8 cellular contexts compared by ENCODE assay signal in the genomic region with DNA sequence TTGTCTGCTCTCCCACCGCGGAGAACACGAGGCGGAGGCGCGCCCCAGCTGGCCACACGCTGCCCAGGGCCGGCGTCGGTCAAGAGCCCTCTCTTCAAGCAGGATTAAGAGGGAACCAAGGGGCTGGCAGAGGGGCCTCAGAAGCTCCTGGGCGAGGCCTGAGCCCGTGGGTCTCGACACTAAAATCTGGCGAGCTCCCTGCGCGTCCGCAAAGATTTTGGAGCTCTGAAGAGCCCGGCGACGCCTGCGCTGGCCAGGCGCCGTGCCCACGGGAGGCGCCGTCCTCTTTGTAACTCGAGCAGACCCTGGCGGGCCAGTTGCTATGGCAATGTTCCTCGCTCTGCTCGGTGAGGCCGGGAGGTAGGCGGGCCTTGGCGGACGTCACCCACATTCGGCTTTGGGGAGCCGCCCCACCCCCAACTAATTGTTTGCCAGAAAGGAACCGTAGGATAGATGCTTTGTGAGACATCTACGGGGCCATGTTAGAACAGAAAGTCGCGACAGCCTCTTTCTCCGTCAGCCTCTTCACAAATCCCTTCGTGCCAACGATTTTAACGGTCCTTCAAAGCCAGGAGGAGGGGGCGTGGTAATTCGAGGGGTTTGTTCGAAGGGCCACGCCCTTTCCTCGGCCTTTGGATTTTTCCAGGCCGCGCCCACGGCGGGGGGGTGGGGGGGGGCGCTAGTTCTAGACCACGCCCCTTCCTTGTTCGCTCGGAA. TPM values are rescaled to one million over a fixed set of nuclear protein-coding genes. Genes with fewer than 3 reads are reported as not detected.
A peak's percentile ranks its signal among the peaks of the same experiment; 100 is the strongest.
DNase-seq lines count a peak whose midpoint lies in the region; ATAC-seq and TF ChIP-seq lines count a peak whose summit lies in the region.

No MANE protein-coding gene starts in this region.

- H3K27me3 ChIP-seq in right atrium auricular region (no peaks in the 10 kb centered on the region), uterus (no peaks in the 10 kb centered on the region)

- peak overlapping the region; percentile 98 for H3K27ac Mint-ChIP-seq in T-helper 17 cell

- in situ Hi-C loops in GM13976 (cut with MboI; ENCODE audit: low sequenced_read_pairs, unreplicated experiment) = no loop called here

- H3K27me3 Mint-ChIP-seq in T-helper 17 cell = no peaks in the 10 kb centered on the region

- peaks cover 8% of the 10 kb centered on the region for H3K36me3 Mint-ChIP-seq in T-helper 17 cell (ENCODE audit: low read depth)

- TF ChIP-seq CTCF in GM13976 (IDR thresholded peaks at IDR 0.05; ENCODE audit: borderline replicate concordance, control extremely low read depth, extremely low read depth, insufficient read depth, missing control alignments) (no peak), right atrium auricular region (IDR thresholded peaks at IDR 0.05) (no peak), uterus (IDR thresholded peaks at IDR 0.05) (no peak)

- intact Hi-C loops in uterus (cut with DNase I; ENCODE audit: low total_unique reads) = loop anchor here (5.0 kb wide), 1 partner anchor 100 kb away; the partner anchor contains the start of gene LARP1

- H3K36me3 ChIP-seq in right atrium auricular region = no peaks in the 10 kb centered on the region
- H3K36me3 ChIP-seq in uterus = no peaks in the 10 kb centered on the region

- ATAC-seq in HG02840 (IDR thresholded peaks at IDR 0.05; ENCODE audit: low FRiP score, unreplicated experiment) = peak; percentile 63
- peak; percentile 66 for ATAC-seq in T-helper 17 cell

- peaks cover 0 to 41% of the 10 kb centered on the region in 2 donors for H3K4me1 ChIP-seq in right atrium auricular region
- H3K4me1 ChIP-seq in uterus = peaks cover 4 to 5% of the 10 kb centered on the region in 2 donors

- peak overlapping the region; percentile 81 to 93 for H3K4me3 ChIP-seq in right atrium auricular region
- H3K4me3 ChIP-seq in uterus = peak overlapping the region; percentile 82 to 90

- DNase-seq in GM13976 (ENCODE audit: low spot score) (peak; percentile 90), NCI-H146 (lab: John Stamatoyannopoulos, UW) (peak; percentile 93), T-helper 17 cell (peak; percentile 76 to 83 (median 82)), right atrium auricular region (ENCODE audit: low spot score) (peak; percentile 96), pulmonary artery endothelial cell (ENCODE audit: low read depth, low spot score) (peak; percentile 84), uterus (peak; percentile 97 to 98)

- peaks cover 43% of the 10 kb centered on the region for H3K4me1 Mint-ChIP-seq in T-helper 17 cell

- peak in 1 of 2 donors; percentile 85 for TF ChIP-seq POLR2A in uterus (IDR thresholded peaks at IDR 0.05)

- H3K4me3 Mint-ChIP-seq in T-helper 17 cell = peak overlapping the region; percentile 99

- peak overlapping the region; percentile 100 for H3K27ac ChIP-seq in angular gyrus (ENCODE audit: low read depth, low read length)
- H3K27ac ChIP-seq in right atrium auricular region = peak overlapping the region; percentile 99
- peak overlapping the region; percentile 98 for H3K27ac ChIP-seq in uterus

- no peaks in the 10 kb centered on the region for H3K9me3 ChIP-seq in T-helper 17 cell (ENCODE audit: control insufficient read depth, low read length, poor library complexity, severe bottlenecking)
- no peaks in the 10 kb centered on the region for H3K9me3 ChIP-seq in right atrium auricular region
- H3K9me3 ChIP-seq in uterus = no peaks in the 10 kb centered on the region

RNA-seq across cellular contexts. Expression of gene CNOT8, which starts 0.7 kb away (rescaled TPM):
- total RNA-seq in T-helper 17 cell (100 to 1,000 TPM; 109 to 111 TPM), right atrium auricular region (10 to 100 TPM; 28.0 to 31.4 TPM), pulmonary artery endothelial cell (74.1 and 81.6 TPM in 2 replicates), uterus (10 to 100 TPM; 32.0 to 96.2 (median 54.2) TPM)

RNA-seq across cellular contexts. Expression of gene FAXDC2, which starts 7.3 kb away (rescaled TPM):
- total RNA-seq in T-helper 17 cell (10 to 100 TPM in 1 of 2 donors, 1 to 10 TPM in 1; 1.1 to 36.8 TPM), right atrium auricular region (10 to 100 TPM; 22.1 to 24.6 TPM), pulmonary artery endothelial cell (1.5 and 5.0 TPM in 2 replicates), uterus (100 to 1,000 TPM in 1 of 4 donors, 10 to 100 TPM in 3; 25.8 to 126 (median 29.1) TPM)

Comparison
In these comparisons a context has a peak if more than half of its experiments do, and no peak if none do; other contexts are left out.
1. Peak in every context shown above with its lines: DNase-seq, ATAC-seq, H3K4me3 ChIP-seq and H3K27ac ChIP-seq.